Comparison of ENCODE assay signal across 28 cellular contexts in the genomic region with DNA sequence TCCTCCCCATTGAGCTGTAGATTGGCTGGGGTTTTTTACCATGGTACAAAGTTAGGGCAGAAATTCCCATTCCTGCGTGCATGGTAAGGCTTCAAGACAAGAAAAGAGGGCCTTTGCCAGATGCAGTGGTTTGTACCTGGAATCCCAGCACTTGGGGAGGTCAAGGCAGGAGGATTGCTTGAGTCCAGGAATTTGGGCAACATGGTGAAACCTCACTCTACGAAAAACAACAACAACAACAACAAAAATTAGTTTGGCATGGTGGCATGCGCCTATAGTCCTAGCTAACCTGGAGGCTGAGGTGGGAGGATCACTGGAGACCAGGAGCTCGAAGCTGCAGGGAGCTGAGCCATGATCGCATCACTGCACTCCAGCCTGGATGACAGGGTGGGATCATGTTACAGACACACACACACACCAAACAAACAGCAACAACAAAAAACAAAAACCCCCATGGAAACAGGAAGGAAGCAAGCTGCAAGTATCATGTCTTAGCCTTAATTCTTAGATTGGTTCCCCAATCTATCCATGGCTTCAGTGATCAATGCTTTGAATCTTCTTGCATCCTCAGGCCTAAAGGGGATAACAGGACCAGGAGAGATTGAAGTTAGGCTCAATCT. TPM values are rescaled to one million over a fixed set of nuclear protein-coding genes. Genes with fewer than 3 reads are reported as not detected.
A peak's percentile ranks its signal among the peaks of the same experiment; 100 is the strongest.
DNase-seq lines count a peak whose midpoint lies in the region; ATAC-seq, FAIRE-seq and TF ChIP-seq lines count a peak whose summit lies in the region.
"Had no signal": no experiment of that assay in that cellular context is flagged by ENCODE, and none has a peak within 500 bp of the region (broad histone marks: within the 10 kb centered on the region; RNA-seq: fewer than 3 reads in every experiment).

No MANE protein-coding gene starts in this region.

- no peak overlapping the region for H4K5ac ChIP-seq in mesendoderm (ENCODE audit: low read length)

- H3K18ac ChIP-seq in mesendoderm (ENCODE audit: low read length): no peak overlapping the region

- H3K4ac ChIP-seq in mesendoderm (ENCODE audit: low read depth, low read length): no peak overlapping the region

- H3K4me3 ChIP-seq in right atrium auricular region (no peak overlapping the region), right cardiac atrium (ENCODE audit: low read length) (no peak overlapping the region), astrocyte (ENCODE audit: insufficient read depth, low read depth, low read length) (no peak overlapping the region), mesendoderm (ENCODE audit: low read length) (no peak overlapping the region)
- H3K4me3 ChIP-seq: adrenal gland, BLaER1, breast epithelium, colonic mucosa, esophagus squamous epithelium, SJSA1 had no signal

- no peak for ATAC-seq in right cardiac atrium
- no peak for ATAC-seq in HG03442 (IDR thresholded peaks at IDR 0.05; ENCODE audit: unreplicated experiment)
- ATAC-seq in foreskin keratinocyte: no peak
- ATAC-seq: activated CD8-positive, alpha-beta T cell treated with anti-CD3 and anti-CD28 coated beads, Interleukin-2, amount 10 ng/mL, durations not matched to agents 7 days and 5 days; effector memory CD8-positive, alpha-beta T cell had no signal

- peaks cover 11% of the 10 kb centered on the region for H3K36me3 Mint-ChIP-seq in astrocyte (ENCODE audit: low read depth, unreplicated experiment)

- no peak for FAIRE-seq in astrocyte (lab: Jason Lieb, UNC)
- FAIRE-seq: D721Med, RCC 7860, TTC549 had no signal

- peaks cover 14% of the 10 kb centered on the region for H3K36me3 ChIP-seq in right atrium auricular region
- peaks cover 10% of the 10 kb centered on the region for H3K36me3 ChIP-seq in astrocyte (ENCODE audit: insufficient read depth, low read length)
- peaks cover 4% of the 10 kb centered on the region for H3K36me3 ChIP-seq in mesendoderm (ENCODE audit: control insufficient read depth, insufficient read depth, low read length)
- H3K36me3 ChIP-seq: breast epithelium had no signal

- H4K8ac ChIP-seq in mesendoderm (ENCODE audit: low read depth, low read length): no peak overlapping the region

- H3K27ac ChIP-seq in right atrium auricular region (no peak overlapping the region), right cardiac atrium (ENCODE audit: low read length) (no peak overlapping the region), astrocyte (ENCODE audit: low read depth, low read length) (no peak overlapping the region), mesendoderm (ENCODE audit: low read depth, low read length) (no peak overlapping the region), foreskin keratinocyte (no peak overlapping the region)
- H3K27ac ChIP-seq: BLaER1, colonic mucosa, neutrophil had no signal

- no peak overlapping the region for H2AFZ ChIP-seq in astrocyte (ENCODE audit: low read depth, low read length)

- H3K27me3 ChIP-seq in right atrium auricular region: no peaks in the 10 kb centered on the region
- no peaks in the 10 kb centered on the region for H3K27me3 ChIP-seq in right cardiac atrium (ENCODE audit: control insufficient read depth, insufficient read depth)
- no peaks in the 10 kb centered on the region for H3K27me3 ChIP-seq in astrocyte (ENCODE audit: insufficient read depth, low read length)
- H3K27me3 ChIP-seq in mesendoderm (ENCODE audit: insufficient read depth, low read length, poor library complexity): no peaks in the 10 kb centered on the region
- H3K27me3 ChIP-seq in foreskin keratinocyte: no peaks in the 10 kb centered on the region
- H3K27me3 ChIP-seq: adrenal gland, BLaER1, breast epithelium, SJSA1 had no signal

- peaks cover 17% of the 10 kb centered on the region for H4K20me1 ChIP-seq in astrocyte (ENCODE audit: insufficient read depth, low read length)

- no peak overlapping the region for H3K23ac ChIP-seq in mesendoderm (ENCODE audit: low read length)

- H3K9me3 ChIP-seq in right atrium auricular region: no peaks in the 10 kb centered on the region
- H3K9me3 ChIP-seq in right cardiac atrium (ENCODE audit: control insufficient read depth, low read length): no peaks in the 10 kb centered on the region
- H3K9me3 ChIP-seq in astrocyte (ENCODE audit: insufficient read depth, low read depth, low read length): no peaks in the 10 kb centered on the region
- H3K9me3 ChIP-seq: adrenal gland, breast epithelium, colonic mucosa, esophagus squamous epithelium, neutrophil, SJSA1 had no signal

- no peaks in the 10 kb centered on the region for H3K79me1 ChIP-seq in mesendoderm (ENCODE audit: low read length)

- no peak overlapping the region for H3K56ac ChIP-seq in mesendoderm (ENCODE audit: low read length)

- H3K4me2 ChIP-seq in astrocyte (ENCODE audit: low read length) (no peak overlapping the region), mesendoderm (ENCODE audit: low read length) (no peak overlapping the region)
- H3K4me2 ChIP-seq: BLaER1 had no signal

- H3K9ac ChIP-seq in astrocyte (ENCODE audit: low read length): no peak overlapping the region
- H3K9ac ChIP-seq in mesendoderm (ENCODE audit: low read length): no peak overlapping the region
- H3K9ac ChIP-seq: BLaER1 had no signal

- H3K4me3 Mint-ChIP-seq in astrocyte (ENCODE audit: unreplicated experiment): no peak overlapping the region
- H3K4me3 Mint-ChIP-seq: activated CD8-positive, alpha-beta T cell treated with anti-CD3 and anti-CD28 coated beads, Interleukin-2, amount 10 ng/mL, durations not matched to agents 7 days and 5 days; activated T-cell treated with anti-CD3 and anti-CD28 coated beads, Interleukin-2, amount 50 U/mL, for 4 hours; effector memory CD8-positive, alpha-beta T cell had no signal

- peak overlapping the region; percentile 5 for H3K27ac Mint-ChIP-seq in astrocyte (ENCODE audit: unreplicated experiment)
- H3K27ac Mint-ChIP-seq: activated CD8-positive, alpha-beta T cell treated with anti-CD3 and anti-CD28 coated beads, Interleukin-2, amount 10 ng/mL, durations not matched to agents 7 days and 5 days; effector memory CD8-positive, alpha-beta T cell; progenitor cell of endocrine pancreas had no signal

- H2BK15ac ChIP-seq in mesendoderm (replicated peaks; ENCODE audit: low read depth): no peak overlapping the region

- no peak overlapping the region for H2AK5ac ChIP-seq in mesendoderm (ENCODE audit: low read length)

- H3K79me2 ChIP-seq in astrocyte (ENCODE audit: insufficient read depth, low read length): no peaks in the 10 kb centered on the region
- no peaks in the 10 kb centered on the region for H3K79me2 ChIP-seq in mesendoderm (ENCODE audit: control insufficient read depth, insufficient read depth, low read length)

- intact Hi-C loops in right cardiac atrium (cut with DNase I): no loop called here

- H3K4me1 ChIP-seq in right atrium auricular region (peaks cover 0 to 14% of the 10 kb centered on the region in 2 donors), right cardiac atrium (ENCODE audit: control insufficient read depth, insufficient read depth, low read length) (no peaks in the 10 kb centered on the region), astrocyte (ENCODE audit: insufficient read depth, low read length) (peaks cover 18% of the 10 kb centered on the region), mesendoderm (ENCODE audit: control insufficient read depth, low read depth, low read length) (peaks cover 4% of the 10 kb centered on the region), foreskin keratinocyte (no peaks in the 10 kb centered on the region)
- H3K4me1 ChIP-seq: BLaER1, colonic mucosa had no signal

- DNase-seq in right atrium auricular region (ENCODE audit: low spot score) (peak; percentile 5), right cardiac atrium (no peak), astrocyte (ENCODE audit: low read depth) (no peak), mesendoderm (peak; percentile 51), GM13976 (ENCODE audit: low spot score) (no peak), GM13977 (ENCODE audit: low spot score) (no peak), foreskin keratinocyte (no peak)
- DNase-seq: activated CD4-positive, alpha-beta T cell treated with anti-CD3 and anti-CD28 coated beads for 1 hour; activated CD8-positive, alpha-beta T cell treated with anti-CD3 and anti-CD28 coated beads, Interleukin-2, amount 10 ng/mL, durations not matched to agents 7 days and 5 days; activated T-cell treated with anti-CD3 and anti-CD28 coated beads, Interleukin-2, amount 50 U/mL, for 4 hours; adrenal gland; colonic mucosa; effector memory CD8-positive, alpha-beta T cell; esophagus squamous epithelium; glutamatergic neuron; KBM-7; MM.1S; NCI-H1436; NCI-H510A had no signal

- H3K27me3 Mint-ChIP-seq in astrocyte (ENCODE audit: low read depth, unreplicated experiment): no peaks in the 10 kb centered on the region

- no peak overlapping the region for H2BK5ac ChIP-seq in mesendoderm (ENCODE audit: low read length)

- H3K9me3 Mint-ChIP-seq in astrocyte (ENCODE audit: unreplicated experiment): no peaks in the 10 kb centered on the region
- H3K9me3 Mint-ChIP-seq: activated T-cell treated with anti-CD3 and anti-CD28 coated beads, Interleukin-2, amount 50 U/mL, for 4 hours; effector memory CD8-positive, alpha-beta T cell had no signal

- 92% methylated on average over 5 of the region's 5 CpGs for WGBS in right cardiac atrium
- no CpG with 5 or more reads among the region's 5 CpGs for WGBS in mesendoderm (ENCODE audit: extremely low coverage, insufficient coverage, low lambda C conversion rate)

- peaks cover 17% of the 10 kb centered on the region for H3K4me1 Mint-ChIP-seq in astrocyte (ENCODE audit: low read depth, unreplicated experiment)

- in situ Hi-C loops in GM13976 (cut with MboI; ENCODE audit: low sequenced_read_pairs, unreplicated experiment): no loop called here
- in situ Hi-C loops in GM13977 (cut with MboI; ENCODE audit: low pct_unique_long_range_greater_than_20kb, low sequenced_read_pairs, unreplicated experiment): loop anchor here (25.0 kb wide), 1 partner anchor 236 kb away; no protein-coding TSS in a partner anchor

- no peak for TF ChIP-seq CTCF in right atrium auricular region (IDR thresholded peaks at IDR 0.05)
- no peak for TF ChIP-seq CTCF in astrocyte (IDR thresholded peaks at IDR 0.05; ENCODE audit: insufficient read depth, low read depth, low read length)
- TF ChIP-seq CTCF in GM13976 (IDR thresholded peaks at IDR 0.05; ENCODE audit: borderline replicate concordance, control extremely low read depth, extremely low read depth, insufficient read depth, missing control alignments): no peak
- no peak for TF ChIP-seq CTCF in GM13977 (IDR thresholded peaks at IDR 0.05; ENCODE audit: extremely low read depth, insufficient read depth, missing control alignments)
- no peak for TF ChIP-seq CTCF in foreskin keratinocyte (conservative IDR thresholded peaks at IDR 0.05)

- no peak overlapping the region for H2BK120ac ChIP-seq in mesendoderm (ENCODE audit: low read depth, low read length)

RNA-seq across cellular contexts. Expression of a gene that starts 5.5 kb away (rescaled TPM):
- 10 to 100 TPM in 1 of 2 donors, 1 to 10 TPM in 1; 8.3 to 32.3 TPM for total RNA-seq in right atrium auricular region
- total RNA-seq in right cardiac atrium: 10 to 100 TPM; 13.6 to 20.1 (median 17.6) TPM
- 8.2 TPM for polyA plus RNA-seq in right cardiac atrium
- 23.0 and 32.5 TPM in 2 replicates for total RNA-seq in astrocyte
- 7.2 TPM for polyA plus RNA-seq in mesendoderm (2013, experiment 1 of 2)
- polyA plus RNA-seq in mesendoderm (2013, experiment 2 of 2): 7.3 TPM
- total RNA-seq in foreskin keratinocyte: 19.3 and 20.8 TPM in 2 replicates
- polyA plus RNA-seq in foreskin keratinocyte: 16.8 and 17.6 TPM in 2 replicates

RNA-seq across cellular contexts. Expression of a gene that starts 47.9 kb away (rescaled TPM):
- total RNA-seq in right atrium auricular region (10 to 100 TPM; 42.1 to 52.3 TPM), right cardiac atrium (10 to 100 TPM; 40.0 to 50.0 (median 45.5) TPM), astrocyte (84.5 and 87.0 TPM in 2 replicates), foreskin keratinocyte (103 and 118 TPM in 2 replicates)
- polyA plus RNA-seq in right cardiac atrium (39.9 TPM), foreskin keratinocyte (41.0 and 60.1 TPM in 2 replicates)
- polyA plus RNA-seq in mesendoderm (2013, experiment 1 of 2): 201 TPM
- 204 TPM for polyA plus RNA-seq in mesendoderm (2013, experiment 2 of 2)

Comparison
In these comparisons a context has a peak if more than half of its experiments do, and no peak if none do; other contexts are left out.
1. DNase-seq: peak in right atrium auricular region (single experiment) and mesendoderm (single experiment); none in right cardiac atrium (0 of 3), astrocyte (single experiment), GM13976 (single experiment), GM13977 (single experiment) and foreskin keratinocyte (0 of 2).